ENCODE assay signal across 7 cellular contexts in genomic region chr7:67062802-67063201, GRCh38.
DNase-seq lines count a peak whose midpoint lies in the region; ATAC-seq, FAIRE-seq and TF ChIP-seq lines count a peak whose summit lies in the region.
"Not testable (repeated sequence)": the region's sequence is repeated elsewhere in the genome, so short reads cannot be mapped to it uniquely, and the experiment has no call there.

No MANE protein-coding gene starts in this region.

- not testable (repeated sequence) for H3K56ac ChIP-seq in H1 (replicated peaks; ENCODE audit: insufficient read length, low read depth, low read length)

- POLR2A ChIA-PET in Panc1 (lab: Charles Lee): interaction anchor here (0.6 kb wide), 1 partner anchor 1481 kb away, joined by 3 read pairs; no protein-coding TSS in a partner anchor
- POLR2A ChIA-PET in H1 (lab: Charles Lee; ENCODE audit: partially characterized antibody): not testable (repeated sequence)

- TF ChIP-seq CTCF in D721Med (IDR thresholded peaks at IDR 0.05; ENCODE audit: insufficient read depth, missing control alignments); Panc1 (IDR thresholded peaks at IDR 0.05); H1 (IDR thresholded peaks at IDR 0.05; ENCODE audit: control extremely low read depth in 1 of 3, insufficient read depth in 1 of 3, low read depth in 1 of 3, low read length in 3 of 3); fibroblast of pulmonary artery (IDR thresholded peaks at IDR 0.05; ENCODE audit: low read length, missing control alignments): not testable (repeated sequence)

- H3K27ac ChIP-seq in Panc1 (ENCODE audit: low read length); H1 (ENCODE audit: low read depth, low read length): not testable (repeated sequence)

- not testable (repeated sequence) for H3K14ac ChIP-seq in H1 (ENCODE audit: insufficient read length)

- not testable (repeated sequence) for H3K9ac ChIP-seq in H1 (replicated peaks in 1 of 4; ENCODE audit: extremely low read depth in 1 of 4, low read depth in 3 of 4, low read length in 3 of 4)

- not testable (repeated sequence) for H4K8ac ChIP-seq in H1 (ENCODE audit: extremely low read depth, insufficient read depth, low read length)

- DNase-seq in D721Med (ENCODE audit: insufficient read length, low spot score); Panc1 (ENCODE audit: low read depth, low spot score); H1 (ENCODE audit: low read depth in 1 of 2, low spot score in 2 of 2): not testable (repeated sequence)
- DNase-seq in HCEC 1CT (peak; percentile 28), amniotic epithelial cell (ENCODE audit: low read depth) (peak; percentile 59), fibroblast of pulmonary artery (ENCODE audit: low read depth) (peak; percentile 50), kidney tubule cell (ENCODE audit: low spot score) (peak; percentile 15)

- H2BK20ac ChIP-seq in H1 (ENCODE audit: low read length): not testable (repeated sequence)

- WGBS in H1 (ENCODE audit: extremely low coverage in 1 of 2, insufficient coverage in 1 of 2, insufficient read length in 1 of 2, insufficient replicate concordance in 2 of 2, low coverage in 1 of 2, low lambda C conversion rate in 2 of 2, missing lambda C conversion rate in 1 of 2), 2 experiments: 91% methylated on average over 1 of the region's 1 CpG; no CpG with 5 or more reads in 1 of the 2 experiments

- not testable (repeated sequence) for H2AK5ac ChIP-seq in H1 (ENCODE audit: low read depth, low read length)

- TF ChIP-seq RAD21 in H1 (IDR thresholded peaks at IDR 0.05 in 1 of 2, conservative IDR thresholded peaks at IDR 0.05 in 1 of 2; ENCODE audit: low read depth in 2 of 2, low read length in 2 of 2): not testable (repeated sequence)

- not testable (repeated sequence) for H4K20me1 ChIP-seq in H1 (replicated peaks in 1 of 2; ENCODE audit: control insufficient read depth in 1 of 2, insufficient read depth in 2 of 2, low read length in 2 of 2)

- not testable (repeated sequence) for H3K4me1 ChIP-seq in Panc1 (ENCODE audit: control insufficient read depth, insufficient read depth, low read length); H1 (replicated peaks in 1 of 4; ENCODE audit: control insufficient read depth in 3 of 4, insufficient read depth in 4 of 4, low read length in 3 of 4)

- FAIRE-seq in D721Med (lab: Jason Lieb, UNC): peak; percentile 94
- FAIRE-seq in H1 (lab: Jason Lieb, UNC): peak; percentile 86

- H2BK5ac ChIP-seq in H1 (ENCODE audit: low read depth, low read length): not testable (repeated sequence)

- H4K91ac ChIP-seq in H1 (replicated peaks; ENCODE audit: insufficient read length, low read length): not testable (repeated sequence)

- H2BK120ac ChIP-seq in H1 (replicated peaks; ENCODE audit: low read depth, low read length): not testable (repeated sequence)

- H2BK15ac ChIP-seq in H1 (ENCODE audit: low read length): not testable (repeated sequence)

- H3K79me1 ChIP-seq in H1 (ENCODE audit: low read depth, low read length): not testable (repeated sequence)

- not testable (repeated sequence) for H2AFZ ChIP-seq in H1 (ENCODE audit: low read length)

- not testable (repeated sequence) for H3K4me2 ChIP-seq in H1 (ENCODE audit: insufficient read depth in 1 of 2, low read depth in 2 of 2, low read length in 2 of 2)

- H3K36me3 ChIP-seq in Panc1 (ENCODE audit: control insufficient read depth, insufficient read depth, low read length); H1 (ENCODE audit: control insufficient read depth in 2 of 4, insufficient read depth in 4 of 4, low read length in 3 of 4): not testable (repeated sequence)

- not testable (repeated sequence) for TF ChIP-seq POLR2A in H1 (IDR thresholded peaks at IDR 0.05; ENCODE audit: control extremely low read depth in 1 of 2, low read depth in 2 of 2, low read length in 2 of 2)

- not testable (repeated sequence) for H2BK12ac ChIP-seq in H1 (ENCODE audit: low read depth, low read length)

- CTCF ChIA-PET in Panc1 (lab: Charles Lee); H1 (lab: Charles Lee; ENCODE audit: partially characterized antibody): not testable (repeated sequence)

- not testable (repeated sequence) for H3K9me3 ChIP-seq in Panc1 (ENCODE audit: control insufficient read depth, insufficient read depth, low read depth, low read length); H1 (ENCODE audit: insufficient read depth in 2 of 2, low read depth in 1 of 2, low read length in 1 of 2)

- H3K79me2 ChIP-seq in H1 (ENCODE audit: control insufficient read depth in 1 of 2, insufficient read depth in 2 of 2, low read length in 2 of 2): not testable (repeated sequence)

- not testable (repeated sequence) for H3K18ac ChIP-seq in H1 (ENCODE audit: extremely low read depth, low read length)

- not testable (repeated sequence) for H3K4me3 ChIP-seq in Panc1 (ENCODE audit: low read depth in 2 of 2, low read length in 2 of 2); H1 (ENCODE audit: extremely low read depth in 1 of 4, insufficient read depth in 2 of 4, low read depth in 3 of 4, low read length in 4 of 4); fibroblast of pulmonary artery (replicated peaks; ENCODE audit: low read depth, low read length)

- in situ Hi-C loops in Panc1 (cut with HindIII; ENCODE audit: low pct_unique_long_range_greater_than_20kb, low sequenced_read_pairs): not testable (repeated sequence)

- H3K27me3 ChIP-seq in Panc1 (ENCODE audit: control insufficient read depth, insufficient read depth, low read length); H1 (replicated peaks in 1 of 4; ENCODE audit: control insufficient read depth in 3 of 4, extremely low read depth in 1 of 4, insufficient read depth in 3 of 4, low read length in 3 of 4): not testable (repeated sequence)

- not testable (repeated sequence) for H3K23ac ChIP-seq in H1 (ENCODE audit: insufficient read length)

- not testable (repeated sequence) for ATAC-seq in Panc1

- not testable (repeated sequence) for H4K5ac ChIP-seq in H1 (ENCODE audit: insufficient read length, low read depth, low read length)

- intact Hi-C loops in Panc1 (cut with micrococcal nuclease; ENCODE audit: unreplicated experiment): not testable (repeated sequence)

- H3K4ac ChIP-seq in H1 (replicated peaks; ENCODE audit: insufficient read length, low read depth, low read length): not testable (repeated sequence)

- not testable (repeated sequence) for TF ChIP-seq EP300 in H1 (IDR thresholded peaks at IDR 0.05; ENCODE audit: borderline replicate concordance in 1 of 2, low read depth in 2 of 2, low read length in 2 of 2)

- H3K23me2 ChIP-seq in H1 (ENCODE audit: low read depth, low read length): not testable (repeated sequence)

- BruUV-seq in Panc1 (replicated peaks; lab: Mats Ljungman, UMichigan): TSS peak; percentile 60
